10 cellular contexts compared by ENCODE assay signal in the genomic region with DNA sequence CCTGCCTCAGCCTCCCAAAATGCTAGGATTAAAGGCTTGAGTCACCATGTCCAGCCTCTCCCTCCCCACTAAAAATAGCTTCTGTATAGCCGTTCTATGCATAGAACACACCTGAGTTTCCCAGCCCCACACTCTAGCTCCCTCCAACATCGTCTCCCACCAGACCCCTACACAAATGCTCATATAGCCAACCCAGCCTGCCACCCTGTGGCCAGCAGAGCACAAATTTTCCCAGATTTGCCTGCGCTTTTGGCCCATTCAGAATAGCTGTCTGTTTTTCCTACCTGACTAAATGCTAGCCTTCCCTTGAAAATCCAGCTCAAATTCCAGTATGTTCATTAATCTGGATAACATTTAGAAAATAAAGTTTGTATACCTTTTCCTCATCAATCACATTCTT. TPM values are rescaled to one million over a fixed set of nuclear protein-coding genes. Genes with fewer than 3 reads are reported as not detected.
A peak's percentile ranks its signal among the peaks of the same experiment; 100 is the strongest.
DNase-seq lines count a peak whose midpoint lies in the region; ATAC-seq and TF ChIP-seq lines count a peak whose summit lies in the region.
"Had no signal": no experiment of that assay in that cellular context is flagged by ENCODE, and none has a peak within 500 bp of the region (broad histone marks: within the 10 kb centered on the region; RNA-seq: fewer than 3 reads in every experiment).

No MANE protein-coding gene starts in this region.

- no peak overlapping the region for H2AFZ ChIP-seq in smooth muscle cell (ENCODE audit: low read depth)

- peaks cover 3% of the 10 kb centered on the region for H3K9me3 Mint-ChIP-seq in activated naive CD4-positive, alpha-beta T cell treated with anti-CD3 and anti-CD28 coated beads, Interleukin-2, amount 50 U/mL, for 24 hours

- intact Hi-C loops in vagina (cut with DNase I) = no loop called here

- H3K36me3 ChIP-seq in smooth muscle cell (ENCODE audit: low read depth) (no peaks in the 10 kb centered on the region), vagina (no peaks in the 10 kb centered on the region)

- peaks cover 12% of the 10 kb centered on the region for H3K36me3 Mint-ChIP-seq in activated naive CD4-positive, alpha-beta T cell treated with anti-CD3 and anti-CD28 coated beads, Interleukin-2, amount 50 U/mL, for 24 hours

- TF ChIP-seq CTCF in LNCaP clone FGC (IDR thresholded peaks at IDR 0.05; ENCODE audit: control insufficient read depth, extremely low read depth, insufficient read depth) = 0 out of 2 replicates have a peak, but pooled peaks have one; percentile 11
- peak; percentile 75 for TF ChIP-seq CTCF in choroid plexus epithelial cell (conservative IDR thresholded peaks at IDR 0.05; ENCODE audit: low read depth, low read length)
- peak; percentile 12 for TF ChIP-seq CTCF in smooth muscle cell (IDR thresholded peaks at IDR 0.05; ENCODE audit: borderline replicate concordance, insufficient read depth, poor library complexity, severe bottlenecking)
- TF ChIP-seq CTCF in vagina (IDR thresholded peaks at IDR 0.05) = no peak

- H3K9me3 ChIP-seq in smooth muscle cell (replicated peaks; ENCODE audit: low read depth) = no peaks in the 10 kb centered on the region
- H3K9me3 ChIP-seq in vagina = no peaks in the 10 kb centered on the region

- TF ChIP-seq POLR2A in vagina (IDR thresholded peaks at IDR 0.05) = no peak

- DNase-seq in activated naive CD4-positive, alpha-beta T cell treated with Interleukin-2 at 50 U/mL for 16 hours = no peak
- DNase-seq in LNCaP clone FGC (ENCODE audit: low read depth) = no peak
- no peak for DNase-seq in choroid plexus epithelial cell (ENCODE audit: low read depth)
- DNase-seq in smooth muscle cell (lab: John Stamatoyannopoulos, UW; ENCODE audit: unreplicated experiment) = no peak
- no peak for DNase-seq in DMS114 treated with DMSO at 0.1 percent for 48 hours (lab: John Stamatoyannopoulos, UW; ENCODE audit: unreplicated experiment)
- DNase-seq in vagina (ENCODE audit: extremely low spot score in 2 of 2) = no peak
- DNase-seq: DMS53, MV-4-11 had no signal

- H3K27me3 Mint-ChIP-seq in activated naive CD4-positive, alpha-beta T cell treated with anti-CD3 and anti-CD28 coated beads, Interleukin-2, amount 50 U/mL, for 24 hours = no peaks in the 10 kb centered on the region

- H3K27ac ChIP-seq in smooth muscle cell (ENCODE audit: low read depth) (no peak overlapping the region), vagina (no peak overlapping the region)

- no peaks in the 10 kb centered on the region for H3F3A ChIP-seq in smooth muscle cell (ENCODE audit: low read depth)

- peak overlapping the region; percentile 97 for H3K27ac Mint-ChIP-seq in activated naive CD4-positive, alpha-beta T cell treated with anti-CD3 and anti-CD28 coated beads, Interleukin-2, amount 50 U/mL, for 24 hours

- 70% methylated on average over 3 of the region's 3 CpGs for WGBS in smooth muscle cell (ENCODE audit: low lambda C conversion rate)

- no peaks in the 10 kb centered on the region for H4K20me1 ChIP-seq in smooth muscle cell (ENCODE audit: low read depth)

- no peak overlapping the region for H3K4me2 ChIP-seq in smooth muscle cell

- H3K4me3 ChIP-seq in LNCaP clone FGC (ENCODE audit: low read depth, low read length) (no peak overlapping the region), choroid plexus epithelial cell (ENCODE audit: low read depth, low read length) (no peak overlapping the region), smooth muscle cell (no peak overlapping the region), vagina (no peak overlapping the region)

- peaks cover 95% of the 10 kb centered on the region for H3K4me1 Mint-ChIP-seq in activated naive CD4-positive, alpha-beta T cell treated with anti-CD3 and anti-CD28 coated beads, Interleukin-2, amount 50 U/mL, for 24 hours

- H3K27me3 ChIP-seq in smooth muscle cell (ENCODE audit: low read depth) (peaks cover 10% of the 10 kb centered on the region), vagina (no peaks in the 10 kb centered on the region)

- peak overlapping the region; percentile 30 for H3K4me3 Mint-ChIP-seq in activated naive CD4-positive, alpha-beta T cell treated with anti-CD3 and anti-CD28 coated beads, Interleukin-2, amount 50 U/mL, for 24 hours

- no peak overlapping the region for H3K9ac ChIP-seq in smooth muscle cell (ENCODE audit: low read depth)

- ATAC-seq in GM18907 (IDR thresholded peaks at IDR 0.05; ENCODE audit: unreplicated experiment) = no peak

- H3K79me2 ChIP-seq in smooth muscle cell (ENCODE audit: low read depth) = no peaks in the 10 kb centered on the region

- H3K4me1 ChIP-seq in smooth muscle cell (ENCODE audit: low read depth) (no peaks in the 10 kb centered on the region), vagina (no peaks in the 10 kb centered on the region)

RNA-seq across cellular contexts. Expression of gene TRABD2A, which starts 22.8 kb away (rescaled TPM):
- 0.31 TPM in 1 of 2 replicates, not detected in the other for total RNA-seq in smooth muscle cell
- 0.11 and 1.1 TPM in 2 replicates for polyA plus RNA-seq in smooth muscle cell
- 5.4 TPM for total RNA-seq in vagina

RNA-seq across cellular contexts. Expression of gene TMSB10, which starts 47.3 kb away (rescaled TPM):
- 7,008 and 8,051 TPM in 2 replicates for total RNA-seq in smooth muscle cell
- 5,467 and 5,517 TPM in 2 replicates for polyA plus RNA-seq in smooth muscle cell
- total RNA-seq in vagina = 2,211 TPM

Comparison
In these comparisons a context has a peak if more than half of its experiments do, and no peak if none do; other contexts are left out.
1. CTCF ChIP-seq: peak in LNCaP clone FGC (single experiment), choroid plexus epithelial cell (single experiment) and smooth muscle cell (single experiment); none in vagina (0 of 3).